In genomic region chr6:127951172-127951995, GRCh38 we compare ENCODE assay signal across 9 cellular contexts. TPM values are rescaled to one million over a fixed set of nuclear protein-coding genes. Genes with fewer than 3 reads are reported as not detected.
DNase-seq lines count a peak whose midpoint lies in the region; ATAC-seq and TF ChIP-seq lines count a peak whose summit lies in the region.
"Had no signal": no experiment of that assay in that cellular context is flagged by ENCODE, and none has a peak within 500 bp of the region (broad histone marks: within the 10 kb centered on the region; RNA-seq: fewer than 3 reads in every experiment).

No MANE protein-coding gene starts in this region.

- TF ChIP-seq CTCF in Loucy (conservative IDR thresholded peaks at IDR 0.05; ENCODE audit: low read length): no peak

- no peaks in the 10 kb centered on the region for H3F3A ChIP-seq in Loucy (ENCODE audit: low read depth)

- H3K27ac ChIP-seq in substantia nigra (ENCODE audit: low read depth, low read length, poor library complexity, severe bottlenecking): no peak overlapping the region

- H3K9me2 ChIP-seq in Loucy (replicated peaks; ENCODE audit: low read depth, low read length): no peaks in the 10 kb centered on the region

- no peaks in the 10 kb centered on the region for H3K27me3 ChIP-seq in Loucy (ENCODE audit: insufficient read depth, low read length, poor library complexity, severe bottlenecking)

- H3K79me2 ChIP-seq in Loucy (ENCODE audit: insufficient read depth, low read length): no peaks in the 10 kb centered on the region

- ATAC-seq in activated CD8-positive, alpha-beta memory T cell treated with anti-CD3 and anti-CD28 coated beads, Interleukin-2, amount 10 ng/mL, durations not matched to agents 7 days and 5 days: peak; percentile 55
- peak; percentile 77 for ATAC-seq in HG02798 (IDR thresholded peaks at IDR 0.05; ENCODE audit: poor library complexity, unreplicated experiment)
- peak; percentile 25 for ATAC-seq in stimulated activated naive CD8-positive, alpha-beta T cell treated with anti-CD3 and anti-CD28 coated beads, Interleukin-15, Interleukin-2, amounts not matched to agents 100 U/mL and 50 U/mL, for 24 hours

- H3K27ac Mint-ChIP-seq in activated CD8-positive, alpha-beta memory T cell treated with anti-CD3 and anti-CD28 coated beads, Interleukin-2, amount 10 ng/mL, durations not matched to agents 7 days and 5 days: peak overlapping the region; percentile 97

- peaks cover 39% of the 10 kb centered on the region for H3K4me1 ChIP-seq in Loucy (ENCODE audit: insufficient read depth, low read length, poor library complexity, severe bottlenecking)

- peak overlapping the region; percentile 61 for H3K4me3 Mint-ChIP-seq in activated CD8-positive, alpha-beta memory T cell treated with anti-CD3 and anti-CD28 coated beads, Interleukin-2, amount 10 ng/mL, durations not matched to agents 7 days and 5 days

- H3K4me1 Mint-ChIP-seq in activated CD8-positive, alpha-beta memory T cell treated with anti-CD3 and anti-CD28 coated beads, Interleukin-2, amount 10 ng/mL, durations not matched to agents 7 days and 5 days: peaks cover 71% of the 10 kb centered on the region

- peaks cover 8% of the 10 kb centered on the region; the same call in 1 of the 2 replicates for H3K9me3 ChIP-seq in Loucy (ENCODE audit: insufficient read depth, low read depth, low read length)

- H3K9ac ChIP-seq in Loucy (ENCODE audit: low read depth, low read length, poor library complexity, severe bottlenecking): no peak overlapping the region

- H3K27me3 Mint-ChIP-seq in activated CD8-positive, alpha-beta memory T cell treated with anti-CD3 and anti-CD28 coated beads, Interleukin-2, amount 10 ng/mL, durations not matched to agents 7 days and 5 days: no peaks in the 10 kb centered on the region

- no peak for DNase-seq in activated CD8-positive, alpha-beta memory T cell treated with anti-CD3 and anti-CD28 coated beads, Interleukin-2, amount 10 ng/mL, durations not matched to agents 7 days and 5 days
- DNase-seq in activated CD8-positive, alpha-beta memory T cell treated with anti-CD3 and anti-CD28 coated beads, Interleukin-2, amount 50 U/mL, for 48 hours: no peak
- no peak for DNase-seq in stimulated activated naive CD8-positive, alpha-beta T cell treated with anti-CD3 and anti-CD28 coated beads, Interleukin-15, Interleukin-2, amounts not matched to agents 100 U/mL and 50 U/mL, for 24 hours
- DNase-seq in NCI-H524 treated with DMSO at 0.1 percent for 48 hours (lab: John Stamatoyannopoulos, UW): no peak
- no peak for DNase-seq in islet precursor cell
- no peak for DNase-seq in substantia nigra (lab: John Stamatoyannopoulos, UW)

- H3K4me2 ChIP-seq in Loucy (ENCODE audit: low read depth, low read length, poor library complexity, severe bottlenecking): peak overlapping the region; percentile 43

- CTCF ChIA-PET in activated CD8-positive, alpha-beta memory T cell treated with anti-CD3 and anti-CD28 coated beads, Interleukin-2, amount 10 ng/mL, durations not matched to agents 7 days and 5 days (lab: Charles Lee): interaction anchor here (0.7 to 3.9 kb wide), 8 partner anchors 8 to 41 kb away, joined by 3 to 25 read pairs (median 6); no protein-coding TSS in a partner anchor

- H2AFZ ChIP-seq in Loucy (ENCODE audit: low read length): peak overlapping the region; percentile 3; the same call in 1 of the 2 replicates

- H3K4me3 ChIP-seq in Loucy (ENCODE audit: low read length, poor library complexity, severe bottlenecking): peak overlapping the region; percentile 13

- no peaks in the 10 kb centered on the region for H4K20me1 ChIP-seq in Loucy (ENCODE audit: insufficient read depth, low read length, poor library complexity, severe bottlenecking)

- peaks cover 9% of the 10 kb centered on the region for H3K9me3 Mint-ChIP-seq in activated CD8-positive, alpha-beta memory T cell treated with anti-CD3 and anti-CD28 coated beads, Interleukin-2, amount 10 ng/mL, durations not matched to agents 7 days and 5 days (ENCODE audit: low read depth)

- peaks cover 31% of the 10 kb centered on the region for H3K36me3 Mint-ChIP-seq in activated CD8-positive, alpha-beta memory T cell treated with anti-CD3 and anti-CD28 coated beads, Interleukin-2, amount 10 ng/mL, durations not matched to agents 7 days and 5 days

- no peaks in the 10 kb centered on the region for H3K36me3 ChIP-seq in Loucy (ENCODE audit: insufficient read depth, low read length)

RNA-seq across cellular contexts. Expression of gene THEMIS, which starts 50.5 kb away (rescaled TPM):
- 100 to 1,000 TPM; 107 to 133 TPM for total RNA-seq in activated CD8-positive, alpha-beta memory T cell treated with anti-CD3 and anti-CD28 coated beads, Interleukin-2, amount 10 ng/mL, durations not matched to agents 7 days and 5 days
- total RNA-seq: kidney epithelial cell had no signal

Comparison
In these comparisons a context has a peak if more than half of its experiments do, and no peak if none do; other contexts are left out.
1. ATAC-seq: peak in every context shown above with its lines; median percentile 77 in HG02798; 55 in activated CD8-positive, alpha-beta memory T cell treated with anti-CD3 and anti-CD28 coated beads, Interleukin-2, amount 10 ng/mL, durations not matched to agents 7 days and 5 days; 25 in stimulated activated naive CD8-positive, alpha-beta T cell treated with anti-CD3 and anti-CD28 coated beads, Interleukin-15, Interleukin-2, amounts not matched to agents 100 U/mL and 50 U/mL, for 24 hours.